ENCODE assay signal across 1 cellular context in genomic region chr7:74579800-74580685, GRCh38.
TF ChIP-seq lines count a peak whose summit lies in the region.

No MANE protein-coding gene starts in this region.

TF ChIP-seq in HepG2, 621 proteins besides CTCF, POLR2A, EP300 and RAD21 (continued from another document and continues in another):
- no peak for TF ChIP-seq IRX3 (CRISPR knock-in tag; IDR thresholded peaks at IDR 0.05; ENCODE audit: borderline replicate concordance, low read depth)
- no peak for TF ChIP-seq NCOA5 (CRISPR knock-in tag; IDR thresholded peaks at IDR 0.05)
- peak; percentile 8; the same call in 1 of the 2 replicates for TF ChIP-seq ZNF580 (CRISPR knock-in tag; IDR thresholded peaks at IDR 0.05; ENCODE audit: borderline replicate concordance, low read depth)
- TF ChIP-seq EHMT2 (IDR thresholded peaks at IDR 0.05; ENCODE audit: borderline replicate concordance, low read depth, low read length) = no peak
- peak; percentile 20; the same call in 1 of the 2 replicates for TF ChIP-seq ARID2 (CRISPR knock-in tag; IDR thresholded peaks at IDR 0.05; ENCODE audit: borderline replicate concordance)
- TF ChIP-seq GLI4 (CRISPR knock-in tag; IDR thresholded peaks at IDR 0.05; ENCODE audit: borderline replicate concordance) = peak; percentile 67; the same call in 1 of the 2 replicates
- no peak for TF ChIP-seq MXD3 (CRISPR knock-in tag; IDR thresholded peaks at IDR 0.05)
- 0 out of 2 replicates have a peak, but pooled peaks have one; percentile 45 for TF ChIP-seq TMF1 (CRISPR knock-in tag; IDR thresholded peaks at IDR 0.05; ENCODE audit: low read depth)
- no peak for TF ChIP-seq ZBTB2 (CRISPR knock-in tag; IDR thresholded peaks at IDR 0.05; ENCODE audit: low read depth)
- no peak for TF ChIP-seq BHLHE40 (IDR thresholded peaks at IDR 0.05; ENCODE audit: low read length)
- no peak for TF ChIP-seq ZNF44 (CRISPR knock-in tag; IDR thresholded peaks at IDR 0.05)
- TF ChIP-seq ZXDC (CRISPR knock-in tag; IDR thresholded peaks at IDR 0.05) = no peak; the same call in 1 of the 2 replicates
- TF ChIP-seq TBX3 (IDR thresholded peaks at IDR 0.05; ENCODE audit: borderline replicate concordance) = peak; percentile 47; the same call in 1 of the 2 replicates
- peak; percentile 54; the same call in 1 of the 2 replicates for TF ChIP-seq ZSCAN22 (CRISPR knock-in tag; IDR thresholded peaks at IDR 0.05)
- no peak; the same call in 1 of the 2 replicates for TF ChIP-seq ONECUT2 (CRISPR knock-in tag; IDR thresholded peaks at IDR 0.05)
- TF ChIP-seq ZNF367 (CRISPR knock-in tag; IDR thresholded peaks at IDR 0.05; ENCODE audit: borderline replicate concordance) = no peak
- no peak for TF ChIP-seq NFE2 (CRISPR knock-in tag; IDR thresholded peaks at IDR 0.05)
- TF ChIP-seq PRPF4 (IDR thresholded peaks at IDR 0.05; ENCODE audit: low read depth, low read length, poor library complexity, severe bottlenecking) = no peak
- TF ChIP-seq ARID3A (IDR thresholded peaks at IDR 0.05; ENCODE audit: low read depth, low read length) = no peak
- TF ChIP-seq ZNF292 (CRISPR knock-in tag; IDR thresholded peaks at IDR 0.05; ENCODE audit: borderline replicate concordance, low read depth) = peak; percentile 100
- no peak for TF ChIP-seq PHB2 (IDR thresholded peaks at IDR 0.05; ENCODE audit: partially characterized antibody)
- TF ChIP-seq PRMT3 (CRISPR knock-in tag; IDR thresholded peaks at IDR 0.05; ENCODE audit: borderline replicate concordance, low read depth) = no peak
- TF ChIP-seq CBX2 (IDR thresholded peaks at IDR 0.05; ENCODE audit: low read depth, low read length) = no peak
- no peak for TF ChIP-seq CBX2 (CRISPR knock-in tag; IDR thresholded peaks at IDR 0.05; ENCODE audit: low read depth)
- no peak for TF ChIP-seq TRIM24 (CRISPR knock-in tag; IDR thresholded peaks at IDR 0.05)
- no peak for TF ChIP-seq FOXO4 (CRISPR knock-in tag; conservative IDR thresholded peaks at IDR 0.05)
- TF ChIP-seq IRF2 (CRISPR knock-in tag; IDR thresholded peaks at IDR 0.05) = peak; percentile 32; the same call in 1 of the 2 replicates
- TF ChIP-seq TIGD3 (CRISPR knock-in tag; IDR thresholded peaks at IDR 0.05; ENCODE audit: borderline replicate concordance) = no peak
- TF ChIP-seq ZNF577 (CRISPR knock-in tag; IDR thresholded peaks at IDR 0.05; ENCODE audit: borderline replicate concordance, low read depth) = no peak
- peak; percentile 32; the same call in 1 of the 2 replicates for TF ChIP-seq ZBED4 (CRISPR knock-in tag; IDR thresholded peaks at IDR 0.05; ENCODE audit: borderline replicate concordance)
- TF ChIP-seq TCF7L2 (IDR thresholded peaks at IDR 0.05; ENCODE audit: low read depth, low read length) = no peak
- peak; percentile 68 for TF ChIP-seq ZNF574 (CRISPR knock-in tag; IDR thresholded peaks at IDR 0.05)
- TF ChIP-seq NKX3-1 (CRISPR knock-in tag; IDR thresholded peaks at IDR 0.05) = peak; percentile 65; the same call in 1 of the 2 replicates
- TF ChIP-seq RXRB (CRISPR knock-in tag; IDR thresholded peaks at IDR 0.05; ENCODE audit: borderline replicate concordance) = peak; percentile 74
- no peak for TF ChIP-seq E2F2 (CRISPR knock-in tag; IDR thresholded peaks at IDR 0.05; ENCODE audit: borderline replicate concordance)
- TF ChIP-seq GPN1 (CRISPR knock-in tag; IDR thresholded peaks at IDR 0.05; ENCODE audit: borderline replicate concordance) = no peak
- no peak for TF ChIP-seq ZNF546 (CRISPR knock-in tag; conservative IDR thresholded peaks at IDR 0.05)
- peak; percentile 83 for TF ChIP-seq IKZF5 (CRISPR knock-in tag; IDR thresholded peaks at IDR 0.05)
- peak; percentile 77 for TF ChIP-seq ZNF205 (CRISPR knock-in tag; IDR thresholded peaks at IDR 0.05)
- TF ChIP-seq ZMYM4 (CRISPR knock-in tag; IDR thresholded peaks at IDR 0.05) = peak; percentile 71
- TF ChIP-seq MAFK (conservative IDR thresholded peaks at IDR 0.05 in 1 of 2, IDR thresholded peaks at IDR 0.05 in 1 of 2; ENCODE audit: low read length in 2 of 2) = no peak
- TF ChIP-seq ZNF660 (CRISPR knock-in tag; IDR thresholded peaks at IDR 0.05; ENCODE audit: borderline replicate concordance, low read depth) = no peak
- no peak for TF ChIP-seq SMARCC2 (IDR thresholded peaks at IDR 0.05)
- no peak for TF ChIP-seq CENPT (CRISPR knock-in tag; IDR thresholded peaks at IDR 0.05; ENCODE audit: low read depth)
- peak; percentile 62 for TF ChIP-seq ZNF263 (CRISPR knock-in tag; IDR thresholded peaks at IDR 0.05)
- TF ChIP-seq ZNF850 (CRISPR knock-in tag; conservative IDR thresholded peaks at IDR 0.05) = no peak
